13 cellular contexts compared by ENCODE assay signal in genomic region chr12:111942557-111942956, GRCh38.
A peak's percentile ranks its signal among the peaks of the same experiment; 100 is the strongest.
DNase-seq lines count a peak whose midpoint lies in the region; ATAC-seq, FAIRE-seq and TF ChIP-seq lines count a peak whose summit lies in the region.
"Had no signal": no experiment of that assay in that cellular context is flagged by ENCODE, and none has a peak within 500 bp of the region (broad histone marks: within the 10 kb centered on the region; RNA-seq: fewer than 3 reads in every experiment).

No MANE protein-coding gene starts in this region.

- no peak overlapping the region for H3K4me3 ChIP-seq in suprapubic skin
- H3K4me3 ChIP-seq: heart left ventricle had no signal

- H3K4me1 ChIP-seq in suprapubic skin, result no peaks in the 10 kb centered on the region

- TF ChIP-seq CTCF in suprapubic skin (IDR thresholded peaks at IDR 0.05), result no peak

- DNase-seq in CD1c-positive myeloid dendritic cell (ENCODE audit: extremely low spot score) (peak; percentile 4), H54 (ENCODE audit: insufficient read length, low spot score) (peak; percentile 9), iris pigment epithelial cell (ENCODE audit: low read depth) (peak; percentile 90), suprapubic skin (ENCODE audit: low spot score in 2 of 2) (no peak), islet precursor cell (no peak), GOT3 (lab: John Stamatoyannopoulos, UW) (no peak)
- no peak for DNase-seq in activated naive CD8-positive, alpha-beta T cell treated with anti-CD3 and anti-CD28 coated beads, Interleukin-2, amount 50 U/mL, for 24 hours
- DNase-seq: heart left ventricle, NCI-H2029, T-helper 2 cell had no signal

- H3K27ac ChIP-seq in suprapubic skin, result no peak overlapping the region
- H3K27ac ChIP-seq: heart left ventricle had no signal

- 56% methylated on average over 5 of the region's 5 CpGs for WGBS in suprapubic skin

- peak; percentile 61 for FAIRE-seq in H54 (lab: Jason Lieb, UNC)

- H3K27me3 ChIP-seq in suprapubic skin, result no peaks in the 10 kb centered on the region
- H3K27me3 ChIP-seq: heart left ventricle had no signal

- no peak for TF ChIP-seq EP300 in suprapubic skin (IDR thresholded peaks at IDR 0.05)

- peaks cover 5% of the 10 kb centered on the region for H3K4me1 Mint-ChIP-seq in activated T-helper 17 cell treated with anti-CD3 and anti-CD28 coated beads, Interleukin-2, amount 50 U/mL, for 72 hours
- peaks cover 5% of the 10 kb centered on the region for H3K4me1 Mint-ChIP-seq in activated naive CD8-positive, alpha-beta T cell treated with anti-CD3 and anti-CD28 coated beads, Interleukin-2, amount 50 U/mL, for 24 hours
- H3K4me1 Mint-ChIP-seq: neural crest cell had no signal

- H3K27me3 Mint-ChIP-seq in activated T-helper 17 cell treated with anti-CD3 and anti-CD28 coated beads, Interleukin-2, amount 50 U/mL, for 72 hours, result no peaks in the 10 kb centered on the region
- H3K27me3 Mint-ChIP-seq in activated naive CD8-positive, alpha-beta T cell treated with anti-CD3 and anti-CD28 coated beads, Interleukin-2, amount 50 U/mL, for 24 hours, result no peaks in the 10 kb centered on the region
- H3K27me3 Mint-ChIP-seq: activated naive CD8-positive, alpha-beta T cell had no signal

- no peaks in the 10 kb centered on the region for H3K36me3 Mint-ChIP-seq in activated T-helper 17 cell treated with anti-CD3 and anti-CD28 coated beads, Interleukin-2, amount 50 U/mL, for 72 hours (ENCODE audit: low read depth)
- H3K36me3 Mint-ChIP-seq in activated naive CD8-positive, alpha-beta T cell treated with anti-CD3 and anti-CD28 coated beads, Interleukin-2, amount 50 U/mL, for 24 hours (ENCODE audit: low read depth), result no peaks in the 10 kb centered on the region

- TF ChIP-seq POLR2A in H54 (IDR thresholded peaks at IDR 0.05; ENCODE audit: low read depth, low read length) (no peak), suprapubic skin (IDR thresholded peaks at IDR 0.05) (no peak)

- ATAC-seq in activated T-helper 17 cell treated with anti-CD3 and anti-CD28 coated beads, Interleukin-2, amount 50 U/mL, for 72 hours (replicated peaks), result no peak
- ATAC-seq in activated naive CD8-positive, alpha-beta T cell treated with anti-CD3 and anti-CD28 coated beads, Interleukin-2, amount 50 U/mL, for 24 hours, result no peak
- ATAC-seq: heart left ventricle had no signal

- no peaks in the 10 kb centered on the region for H3K36me3 ChIP-seq in suprapubic skin
- H3K36me3 ChIP-seq: heart left ventricle had no signal

- peak overlapping the region; percentile 47 for H3K27ac Mint-ChIP-seq in activated T-helper 17 cell treated with anti-CD3 and anti-CD28 coated beads, Interleukin-2, amount 50 U/mL, for 72 hours
- H3K27ac Mint-ChIP-seq in activated naive CD8-positive, alpha-beta T cell treated with anti-CD3 and anti-CD28 coated beads, Interleukin-2, amount 50 U/mL, for 24 hours, result no peak overlapping the region
- H3K27ac Mint-ChIP-seq: activated naive CD8-positive, alpha-beta T cell had no signal

- H3K9me3 ChIP-seq in suprapubic skin, result no peaks in the 10 kb centered on the region
- H3K9me3 ChIP-seq: heart left ventricle had no signal

- no peak overlapping the region for H3K4me3 Mint-ChIP-seq in activated T-helper 17 cell treated with anti-CD3 and anti-CD28 coated beads, Interleukin-2, amount 50 U/mL, for 72 hours
- H3K4me3 Mint-ChIP-seq in activated naive CD8-positive, alpha-beta T cell treated with anti-CD3 and anti-CD28 coated beads, Interleukin-2, amount 50 U/mL, for 24 hours, result no peak overlapping the region
- H3K4me3 Mint-ChIP-seq: activated naive CD8-positive, alpha-beta T cell; neural crest cell had no signal

- no peaks in the 10 kb centered on the region for H3K9me3 Mint-ChIP-seq in activated T-helper 17 cell treated with anti-CD3 and anti-CD28 coated beads, Interleukin-2, amount 50 U/mL, for 72 hours
- H3K9me3 Mint-ChIP-seq in activated naive CD8-positive, alpha-beta T cell treated with anti-CD3 and anti-CD28 coated beads, Interleukin-2, amount 50 U/mL, for 24 hours, result no peaks in the 10 kb centered on the region
- H3K9me3 Mint-ChIP-seq: neural crest cell had no signal

Comparison
In these comparisons a context has a peak if more than half of its experiments do, and no peak if none do; other contexts are left out.
1. DNase-seq: peak in CD1c-positive myeloid dendritic cell (single experiment), H54 (single experiment) and iris pigment epithelial cell (single experiment); none in suprapubic skin (0 of 2), activated naive CD8-positive, alpha-beta T cell treated with anti-CD3 and anti-CD28 coated beads, Interleukin-2, amount 50 U/mL, for 24 hours (single experiment), islet precursor cell (single experiment) and GOT3 (single experiment).